ENCODE assay signal across 13 cellular contexts in genomic region chr12:106976013-106976658, GRCh38. TPM values are rescaled to one million over a fixed set of nuclear protein-coding genes. Genes with fewer than 3 reads are reported as not detected.
DNase-seq lines count a peak whose midpoint lies in the region; ATAC-seq, FAIRE-seq and TF ChIP-seq lines count a peak whose summit lies in the region.
"Had no signal": no experiment of that assay in that cellular context is flagged by ENCODE, and none has a peak within 500 bp of the region (broad histone marks: within the 10 kb centered on the region; RNA-seq: fewer than 3 reads in every experiment).

No MANE protein-coding gene starts in this region.

- H3K4me3 Mint-ChIP-seq in activated naive CD4-positive, alpha-beta T cell treated with anti-CD3 and anti-CD28 coated beads, Interleukin-2, amount 50 U/mL, for 24 hours: no peak overlapping the region
- no peak overlapping the region for H3K4me3 Mint-ChIP-seq in activated naive CD4-positive, alpha-beta T cell treated with anti-CD3 and anti-CD28 coated beads, Interleukin-2, amount 10 ng/mL, durations not matched to agents 7 days and 5 days

- H3K9me3 ChIP-seq in kidney (ENCODE audit: control insufficient read depth in 1 of 2, low read length in 2 of 2) (no peaks in the 10 kb centered on the region), thyroid gland (no peaks in the 10 kb centered on the region)

- no peak for DNase-seq in activated naive CD4-positive, alpha-beta T cell treated with anti-CD3 and anti-CD28 coated beads, Interleukin-2, amount 10 ng/mL, durations not matched to agents 7 days and 5 days
- DNase-seq in cardiac fibroblast (ENCODE audit: low read depth in 2 of 2): peak; percentile 76 to 77
- no peak for DNase-seq in kidney
- DNase-seq in thyroid gland: no peak
- DNase-seq in KG1 (lab: John Stamatoyannopoulos, UW): no peak
- DNase-seq: ACHN; anterior cingulate cortex; glutamatergic neuron; naive B cell; stimulated activated CD4-positive, alpha-beta T cell treated with anti-CD3 and anti-CD28 coated beads, Interleukin-4, amount 100 ng/mL, for 1 hour had no signal

- no peak for TF ChIP-seq CTCF in cardiac fibroblast (IDR thresholded peaks at IDR 0.05; ENCODE audit: low read depth, low read length)
- no peak for TF ChIP-seq CTCF in kidney (IDR thresholded peaks at IDR 0.05; ENCODE audit: borderline replicate concordance, extremely low read depth, insufficient read depth)
- TF ChIP-seq CTCF in thyroid gland (IDR thresholded peaks at IDR 0.05): no peak

- H3K27me3 Mint-ChIP-seq in activated naive CD4-positive, alpha-beta T cell treated with anti-CD3 and anti-CD28 coated beads, Interleukin-2, amount 50 U/mL, for 24 hours: no peaks in the 10 kb centered on the region
- no peaks in the 10 kb centered on the region for H3K27me3 Mint-ChIP-seq in activated naive CD4-positive, alpha-beta T cell treated with anti-CD3 and anti-CD28 coated beads, Interleukin-2, amount 10 ng/mL, durations not matched to agents 7 days and 5 days
- H3K27me3 Mint-ChIP-seq: naive B cell had no signal

- H3K4me1 Mint-ChIP-seq in activated naive CD4-positive, alpha-beta T cell treated with anti-CD3 and anti-CD28 coated beads, Interleukin-2, amount 50 U/mL, for 24 hours: peaks cover 27% of the 10 kb centered on the region
- no peaks in the 10 kb centered on the region for H3K4me1 Mint-ChIP-seq in activated naive CD4-positive, alpha-beta T cell treated with anti-CD3 and anti-CD28 coated beads, Interleukin-2, amount 10 ng/mL, durations not matched to agents 7 days and 5 days

- H3K27ac ChIP-seq in kidney (ENCODE audit: low read depth in 2 of 2, low read length in 2 of 2) (peak overlapping the region; percentile 38 to 69), thyroid gland (peak overlapping the region in 2 of 3 donors; percentile 21 to 26)

- peaks cover 10% of the 10 kb centered on the region for H3K36me3 Mint-ChIP-seq in activated naive CD4-positive, alpha-beta T cell treated with anti-CD3 and anti-CD28 coated beads, Interleukin-2, amount 50 U/mL, for 24 hours
- peaks cover 26% of the 10 kb centered on the region for H3K36me3 Mint-ChIP-seq in activated naive CD4-positive, alpha-beta T cell treated with anti-CD3 and anti-CD28 coated beads, Interleukin-2, amount 10 ng/mL, durations not matched to agents 7 days and 5 days

- peaks cover 10 to 46% of the 10 kb centered on the region in 2 donors for H3K4me1 ChIP-seq in kidney (ENCODE audit: control insufficient read depth in 1 of 2, insufficient read depth in 1 of 2, low read depth in 1 of 2, low read length in 2 of 2)
- peaks cover 60 to 62% of the 10 kb centered on the region in 2 donors for H3K4me1 ChIP-seq in thyroid gland

- H3K4me3 ChIP-seq in cardiac fibroblast (replicated peaks in 1 of 2; ENCODE audit: low read depth in 2 of 2, low read length in 2 of 2): no peak overlapping the region
- no peak overlapping the region for H3K4me3 ChIP-seq in kidney (ENCODE audit: low read length in 2 of 2)
- no peak overlapping the region for H3K4me3 ChIP-seq in thyroid gland (replicated peaks in 1 of 3)

- CTCF ChIA-PET in activated naive CD4-positive, alpha-beta T cell treated with anti-CD3 and anti-CD28 coated beads, Interleukin-2, amount 10 ng/mL, durations not matched to agents 7 days and 5 days (lab: Charles Lee): no interaction called here

- H3K27ac Mint-ChIP-seq in activated naive CD4-positive, alpha-beta T cell treated with anti-CD3 and anti-CD28 coated beads, Interleukin-2, amount 50 U/mL, for 24 hours: peak overlapping the region; percentile 88
- H3K27ac Mint-ChIP-seq in activated naive CD4-positive, alpha-beta T cell treated with anti-CD3 and anti-CD28 coated beads, Interleukin-2, amount 10 ng/mL, durations not matched to agents 7 days and 5 days: no peak overlapping the region

- intact Hi-C loops in kidney (cut with DNase I): no loop called here
- intact Hi-C loops in thyroid gland (cut with DNase I): no loop called here

- H3K9ac ChIP-seq in kidney (ENCODE audit: low read length in 2 of 2): no peak overlapping the region

- no peak for TF ChIP-seq POLR2A in thyroid gland (IDR thresholded peaks at IDR 0.05)

- no peak for FAIRE-seq in kidney (lab: Jason Lieb, UNC)

- no peak for ATAC-seq in GM21447 (IDR thresholded peaks at IDR 0.05; ENCODE audit: unreplicated experiment)
- ATAC-seq in GM19463 (IDR thresholded peaks at IDR 0.05; ENCODE audit: unreplicated experiment): no peak

- peaks cover 1 to 11% of the 10 kb centered on the region in 2 donors for H3K36me3 ChIP-seq in kidney (ENCODE audit: control insufficient read depth in 1 of 2, insufficient read depth in 2 of 2, low read length in 2 of 2)
- H3K36me3 ChIP-seq in thyroid gland: peaks cover 0 to 8% of the 10 kb centered on the region in 2 donors

- no peaks in the 10 kb centered on the region for H3K27me3 ChIP-seq in thyroid gland

- no peaks in the 10 kb centered on the region for H3K9me3 Mint-ChIP-seq in activated naive CD4-positive, alpha-beta T cell treated with anti-CD3 and anti-CD28 coated beads, Interleukin-2, amount 50 U/mL, for 24 hours
- no peaks in the 10 kb centered on the region for H3K9me3 Mint-ChIP-seq in activated naive CD4-positive, alpha-beta T cell treated with anti-CD3 and anti-CD28 coated beads, Interleukin-2, amount 10 ng/mL, durations not matched to agents 7 days and 5 days
- H3K9me3 Mint-ChIP-seq: naive B cell had no signal

- 82 to 90% methylated on average over 3 of the region's 3 CpGs for WGBS in thyroid gland, 2 donors

RNA-seq across cellular contexts. Expression of gene MTERF2, which starts 10.8 kb away (rescaled TPM):
- total RNA-seq in kidney (15.0 TPM), thyroid gland (10 to 100 TPM; 22.9 to 37.0 (median 31.3) TPM)
- 26.2 TPM for polyA plus RNA-seq in kidney (ENCODE audit: insufficient read depth, low read depth, low replicate concordance)

RNA-seq across cellular contexts. Expression of gene TMEM263, which starts 20.4 kb away (rescaled TPM):
- 43.1 TPM for total RNA-seq in kidney
- 28.7 TPM for polyA plus RNA-seq in kidney (ENCODE audit: insufficient read depth, low read depth, low replicate concordance)
- total RNA-seq in thyroid gland: 10 to 100 TPM; 74.3 to 91.0 (median 81.9) TPM

Comparison
In these comparisons a context has a peak if more than half of its experiments do, and no peak if none do; other contexts are left out.
1. DNase-seq: peak in cardiac fibroblast (2 of 2); none in activated naive CD4-positive, alpha-beta T cell treated with anti-CD3 and anti-CD28 coated beads, Interleukin-2, amount 10 ng/mL, durations not matched to agents 7 days and 5 days (single experiment), kidney (single experiment), thyroid gland (0 of 2) and KG1 (single experiment).